25 cellular contexts compared by ENCODE assay signal in the genomic region with DNA sequence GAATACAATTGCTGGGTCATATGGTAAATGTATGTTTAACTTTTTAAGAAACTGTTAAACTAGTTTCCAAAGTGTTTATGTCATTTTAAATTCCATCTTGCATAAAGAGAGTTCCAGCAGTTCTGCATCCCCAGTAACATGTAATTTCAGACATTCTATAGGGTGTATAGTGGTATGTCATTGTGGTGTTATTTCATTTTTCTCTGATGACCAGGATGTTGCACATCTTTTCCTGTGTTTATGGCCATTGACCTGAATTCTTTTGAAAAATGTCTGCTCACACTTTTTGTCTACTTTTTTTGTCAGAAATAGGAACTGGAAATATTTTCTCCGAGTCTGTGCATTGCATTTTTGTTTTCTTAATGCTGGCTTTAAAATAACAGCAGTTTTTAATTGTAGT.
"Had no signal": no experiment of that assay in that cellular context is flagged by ENCODE, and none has a peak within 500 bp of the region (broad histone marks: within the 10 kb centered on the region; RNA-seq: fewer than 3 reads in every experiment).

No MANE protein-coding gene starts in this region.

- ATAC-seq: body of pancreas; lower lobe of right lung; natural killer cell treated with Interleukin-12 subunit alpha and Interleukin-12 subunit beta and Interleukin-15 and Interleukin-18, amount 100 ng/mL, for 72 hours; sciatic nerve; stimulated activated memory B cell treated with anti-CD40 and anti-IgM and Interleukin-4, amounts not matched to agents 10 μg/mL and 1 μg/mL and 100 μg/mL, for 72 hours; upper lobe of right lung had no signal

- H3K4me3 Mint-ChIP-seq: activated naive CD4-positive, alpha-beta T cell treated with anti-CD3 and anti-CD28 coated beads, Interleukin-2, amount 50 U/mL, for 24 hours; natural killer cell treated with Interleukin-12 subunit alpha and Interleukin-12 subunit beta and Interleukin-15 and Interleukin-18, amount 100 ng/mL, for 72 hours; stimulated activated memory B cell treated with anti-CD40 and anti-IgM and Interleukin-4, amounts not matched to agents 10 μg/mL and 1 μg/mL and 100 μg/mL, for 72 hours; T-helper 1 cell treated with Interleukin-12 subunit alpha and Interleukin-12 subunit beta and Interleukin-4 antibody, amounts not matched to agents 30 μg/mL and 1 μg/mL, for 36 hours had no signal

- H3K4me1 ChIP-seq: adrenal gland, body of pancreas, esophagus muscularis mucosa, lower lobe of right lung, spleen, upper lobe of right lung had no signal

- H3K27ac Mint-ChIP-seq: natural killer cell treated with Interleukin-12 subunit alpha and Interleukin-12 subunit beta and Interleukin-15 and Interleukin-18, amount 100 ng/mL, for 72 hours; stimulated activated memory B cell treated with anti-CD40 and anti-IgM and Interleukin-4, amounts not matched to agents 10 μg/mL and 1 μg/mL and 100 μg/mL, for 72 hours; T-helper 1 cell treated with Interleukin-12 subunit alpha and Interleukin-12 subunit beta and Interleukin-4 antibody, amounts not matched to agents 30 μg/mL and 1 μg/mL, for 36 hours had no signal

- H3K36me3 Mint-ChIP-seq: natural killer cell treated with Interleukin-12 subunit alpha and Interleukin-12 subunit beta and Interleukin-15 and Interleukin-18, amount 100 ng/mL, for 72 hours; stimulated activated memory B cell treated with anti-CD40 and anti-IgM and Interleukin-4, amounts not matched to agents 10 μg/mL and 1 μg/mL and 100 μg/mL, for 72 hours had no signal

- H3K27me3 ChIP-seq: adrenal gland, body of pancreas, esophagus muscularis mucosa, neutrophil, spleen, upper lobe of right lung had no signal

- H3K9me3 Mint-ChIP-seq: activated naive CD4-positive, alpha-beta T cell treated with anti-CD3 and anti-CD28 coated beads, Interleukin-2, amount 50 U/mL, for 24 hours; natural killer cell treated with Interleukin-12 subunit alpha and Interleukin-12 subunit beta and Interleukin-15 and Interleukin-18, amount 100 ng/mL, for 72 hours had no signal

- H3K27ac ChIP-seq: adrenal gland, body of pancreas, esophagus muscularis mucosa, lower lobe of right lung, neutrophil, spleen, thoracic aorta, upper lobe of right lung, VCaP had no signal

- H3K4me3 ChIP-seq: adrenal gland, body of pancreas, esophagus muscularis mucosa, lower lobe of right lung, spleen, thoracic aorta, upper lobe of right lung had no signal

- H3K36me3 ChIP-seq: adrenal gland, esophagus muscularis mucosa, lower lobe of right lung, neutrophil, spleen, thoracic aorta, upper lobe of right lung had no signal

- H3K4me1 Mint-ChIP-seq: activated naive CD4-positive, alpha-beta T cell treated with anti-CD3 and anti-CD28 coated beads, Interleukin-2, amount 50 U/mL, for 24 hours had no signal

- H3K27me3 Mint-ChIP-seq: activated naive CD4-positive, alpha-beta T cell treated with anti-CD3 and anti-CD28 coated beads, Interleukin-2, amount 50 U/mL, for 24 hours; natural killer cell treated with Interleukin-12 subunit alpha and Interleukin-12 subunit beta and Interleukin-15 and Interleukin-18, amount 100 ng/mL, for 72 hours; stimulated activated memory B cell treated with anti-CD40 and anti-IgM and Interleukin-4, amounts not matched to agents 10 μg/mL and 1 μg/mL and 100 μg/mL, for 72 hours had no signal

- H3K9me3 ChIP-seq: adrenal gland, body of pancreas, esophagus muscularis mucosa, lower lobe of right lung, neutrophil, thoracic aorta, upper lobe of right lung had no signal

- DNase-seq: activated CD4-positive, alpha-beta T cell treated with anti-CD3 and anti-CD28 coated beads for 1 hour; activated CD8-positive, alpha-beta memory T cell treated with anti-CD3 and anti-CD28 coated beads for 24 hours; activated CD8-positive, alpha-beta memory T cell treated with anti-CD3 and anti-CD28 coated beads, Interleukin-2, amount 50 U/mL, for 48 hours; activated effector memory CD4-positive, alpha-beta T cell treated with anti-CD3 and anti-CD28 coated beads, Interleukin-2, amount 50 U/mL, for 16 hours; activated T-cell treated with anti-CD3 and anti-CD28 coated beads, Interleukin-2, amount 50 U/mL, for 48 hours; adrenal gland; body of pancreas; central memory CD4-positive, alpha-beta T cell; cortex of kidney; effector CD4-positive, alpha-beta T cell; hippocampal formation; islet precursor cell; lower lobe of right lung; spleen; stimulated activated CD4-positive, alpha-beta T cell treated with anti-CD3 and anti-CD28 coated beads, Interleukin-4, amount 100 ng/mL, for 4 hours; upper lobe of right lung had no signal
